In genomic region chr2:37602040-37602439, GRCh38 we compare ENCODE assay signal across 19 cellular contexts.
DNase-seq lines count a peak whose midpoint lies in the region; ATAC-seq and TF ChIP-seq lines count a peak whose summit lies in the region.
"Had no signal": no experiment of that assay in that cellular context is flagged by ENCODE, and none has a peak within 500 bp of the region (broad histone marks: within the 10 kb centered on the region; RNA-seq: fewer than 3 reads in every experiment).

No MANE protein-coding gene starts in this region.

- H3K4me1 Mint-ChIP-seq in CD4-positive, alpha-beta memory T cell = peaks cover 37 to 61% (median 44%) of the 10 kb centered on the region in 4 donors
- peaks cover 16% of the 10 kb centered on the region for H3K4me1 Mint-ChIP-seq in nephron

- ATAC-seq in HG02610 (IDR thresholded peaks at IDR 0.05; ENCODE audit: unreplicated experiment) = peak; percentile 62
- ATAC-seq in HG03342 (IDR thresholded peaks at IDR 0.05; ENCODE audit: unreplicated experiment) = no peak
- no peak for ATAC-seq in GM21529 (IDR thresholded peaks at IDR 0.05; ENCODE audit: unreplicated experiment)
- ATAC-seq in GM21576 (IDR thresholded peaks at IDR 0.05; ENCODE audit: unreplicated experiment) = no peak

- H3K9me3 Mint-ChIP-seq in CD4-positive, alpha-beta memory T cell = peaks cover 0 to 62% (median 45%) of the 10 kb centered on the region in 8 donors
- H3K9me3 Mint-ChIP-seq in nephron = peaks cover 25% of the 10 kb centered on the region

- peak in 1 of 5 donors; percentile 32 for DNase-seq in CD4-positive, alpha-beta memory T cell
- peak; percentile 56 for DNase-seq in choroid plexus epithelial cell (ENCODE audit: low read depth)
- no peak for DNase-seq in NCI-H1105 treated with DMSO at 0.1 percent for 48 hours (lab: John Stamatoyannopoulos, UW)
- DNase-seq: activated CD4-positive, alpha-beta T cell treated with anti-CD3 and anti-CD28 coated beads, Interleukin-2, amount 50 U/mL, for 48 hours; Calu3; foreskin melanocyte; kidney glomerular epithelial cell; NCI-H1105; NCI-H2081 treated with DMSO at 0.1 percent for 48 hours; NCI-H510A treated with DMSO at 0.1 percent for 48 hours; NK-92 treated with Interleukin-12 subunit alpha and Interleukin-12 subunit beta, amount 100 ng/mL, for 24 hours had no signal

- TF ChIP-seq CTCF in choroid plexus epithelial cell (conservative IDR thresholded peaks at IDR 0.05; ENCODE audit: low read depth, low read length) (no peak), nephron (IDR thresholded peaks at IDR 0.05; ENCODE audit: unreplicated experiment in 3 of 3) (no peak)

- H3K27me3 Mint-ChIP-seq in CD4-positive, alpha-beta memory T cell = no peaks in the 10 kb centered on the region
- peaks cover 4% of the 10 kb centered on the region for H3K27me3 Mint-ChIP-seq in nephron (ENCODE audit: low read depth)

- peak overlapping the region; percentile 84 to 99 (median 98) for H3K27ac Mint-ChIP-seq in CD4-positive, alpha-beta memory T cell
- peak overlapping the region in 2 of 3 experiments; percentile 2 to 18 for H3K27ac Mint-ChIP-seq in nephron
- H3K27ac Mint-ChIP-seq: activated T-helper 2 cell treated with anti-CD3 and anti-CD28 coated beads, Interferon-gamma antibody, Interleukin-2, Interleukin-4, amounts not matched to agents 10 μg/mL and 5 μg/mL and 100 μg/mL, durations not matched to agents 14 hours and 24 hours and 36 hours; T-helper 2 cell treated with Interferon-gamma antibody and Interleukin-4, amounts not matched to agents 5 μg/mL and 100 μg/mL, for 36 hours had no signal

- no peaks in the 10 kb centered on the region for H3K9me3 ChIP-seq in CD4-positive, alpha-beta memory T cell (ENCODE audit: control insufficient read depth in 1 of 2, low read length in 2 of 2)

- intact Hi-C loops in CD4-positive, alpha-beta memory T cell (cut with micrococcal nuclease) = loop anchor here (5.0 kb wide), 1 partner anchor 35 kb away; no protein-coding TSS in a partner anchor

- H3K36me3 Mint-ChIP-seq in CD4-positive, alpha-beta memory T cell = peaks cover 59 to 72% of the 10 kb centered on the region in 2 donors
- H3K36me3 Mint-ChIP-seq in nephron (ENCODE audit: low read depth) = no peaks in the 10 kb centered on the region

- H3K36me3 ChIP-seq in CD4-positive, alpha-beta memory T cell (ENCODE audit: insufficient read depth, low read length) = peaks cover 11% of the 10 kb centered on the region

- H3K27ac ChIP-seq in CD4-positive, alpha-beta memory T cell (ENCODE audit: low read depth, low read length) = peak overlapping the region; percentile 79
- H3K27ac ChIP-seq: epithelial cell of prostate had no signal

- POLR2A ChIA-PET in CD4-positive, alpha-beta memory T cell (lab: Charles Lee; ENCODE audit: partially characterized antibody) = interaction anchor here (0.9 to 9.7 kb wide), 7 partner anchors 11 to 69 kb away, joined by 3 to 322 read pairs (median 129); partner anchors contain the start of gene CDC42EP3

- H3K4me3 ChIP-seq in CD4-positive, alpha-beta memory T cell (ENCODE audit: low read length in 2 of 2) = peak overlapping the region in 1 of 2 donors; percentile 54
- no peak overlapping the region for H3K4me3 ChIP-seq in choroid plexus epithelial cell (ENCODE audit: low read depth, low read length)

- peak overlapping the region; percentile 91 to 99 (median 96) for H3K4me3 Mint-ChIP-seq in CD4-positive, alpha-beta memory T cell
- H3K4me3 Mint-ChIP-seq in nephron = no peak overlapping the region
- H3K4me3 Mint-ChIP-seq: T-helper 2 cell treated with Interferon-gamma antibody and Interleukin-4, amounts not matched to agents 5 μg/mL and 100 μg/mL, for 36 hours had no signal

- H3K4me1 ChIP-seq in CD4-positive, alpha-beta memory T cell (ENCODE audit: insufficient read depth, low read length) = peaks cover 53% of the 10 kb centered on the region

- no peaks in the 10 kb centered on the region for H3K27me3 ChIP-seq in CD4-positive, alpha-beta memory T cell (ENCODE audit: insufficient read depth, low read length)

- CTCF ChIA-PET in CD4-positive, alpha-beta memory T cell (lab: Charles Lee; ENCODE audit: partially characterized antibody) = interaction anchor here (1.1 to 5.6 kb wide), 6 partner anchors 13 to 230 kb away, joined by 4 to 44 read pairs (median 11); no protein-coding TSS in a partner anchor

Comparison
In these comparisons a context has a peak if more than half of its experiments do, and no peak if none do; other contexts are left out.
1. H3K4me3 Mint-ChIP-seq: peak in CD4-positive, alpha-beta memory T cell (8 of 8); none in nephron (0 of 3).